Comparison of ENCODE assay signal across 33 cellular contexts in the genomic region with DNA sequence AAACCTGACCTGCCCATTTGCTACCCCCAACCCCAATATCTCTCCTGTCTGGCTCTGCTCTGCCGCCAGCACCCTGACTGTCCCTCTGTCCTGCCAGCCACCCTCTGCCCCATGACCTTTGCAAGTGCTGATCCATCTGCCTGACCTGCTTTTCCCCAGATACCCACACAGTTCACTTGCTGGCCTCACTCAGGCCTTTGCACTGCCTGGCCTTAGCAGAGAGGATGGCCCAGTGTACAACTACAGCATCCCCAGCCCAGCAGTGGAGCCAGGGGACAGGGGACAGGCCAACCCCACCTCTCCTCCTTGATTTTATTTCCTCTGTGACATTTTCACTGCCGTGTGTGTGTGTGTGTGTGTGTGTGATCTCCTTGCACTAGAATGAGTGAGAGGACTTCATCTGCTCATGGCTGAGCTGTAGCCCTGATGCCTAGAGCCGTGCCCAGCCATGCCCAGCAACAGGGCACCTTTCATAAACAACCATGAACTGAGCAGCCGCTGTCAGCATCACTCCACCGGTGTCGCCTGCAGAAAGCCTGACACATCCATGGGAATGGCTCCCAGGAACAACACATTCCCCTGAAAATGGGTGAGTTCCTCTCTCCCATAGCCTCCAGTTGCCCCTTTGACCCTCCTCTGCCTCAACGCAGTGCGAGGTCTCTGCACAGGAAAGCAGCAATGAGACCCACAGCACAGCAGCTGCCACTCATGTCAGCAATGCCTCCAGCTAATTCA. TPM values are rescaled to one million over a fixed set of nuclear protein-coding genes. Genes with fewer than 3 reads are reported as not detected.
DNase-seq lines count a peak whose midpoint lies in the region; ATAC-seq and TF ChIP-seq lines count a peak whose summit lies in the region.
"Had no signal": no experiment of that assay in that cellular context is flagged by ENCODE, and none has a peak within 500 bp of the region (broad histone marks: within the 10 kb centered on the region; RNA-seq: fewer than 3 reads in every experiment).

No MANE protein-coding gene starts in this region.

- no peaks in the 10 kb centered on the region for H3K36me3 ChIP-seq in neuronal stem cell (replicated peaks in 1 of 2; ENCODE audit: control insufficient read depth in 2 of 2, insufficient read depth in 2 of 2, low read length in 2 of 2)
- no peaks in the 10 kb centered on the region for H3K36me3 ChIP-seq in upper lobe of right lung

- no peak overlapping the region for H3K4me2 ChIP-seq in neuronal stem cell (ENCODE audit: insufficient read depth, low read length, poor library complexity, severe bottlenecking)

- peak overlapping the region; percentile 38 for H3K18ac ChIP-seq in neuronal stem cell (ENCODE audit: low read length)

- no peak overlapping the region for H2AK5ac ChIP-seq in neuronal stem cell (ENCODE audit: low read depth, low read length)

- no peak for TF ChIP-seq CTCF in brain (conservative IDR thresholded peaks at IDR 0.05)
- no peak for TF ChIP-seq CTCF in upper lobe of right lung (IDR thresholded peaks at IDR 0.05)

- no peak overlapping the region for H3K4ac ChIP-seq in neuronal stem cell (ENCODE audit: low read length)

- H2BK12ac ChIP-seq in neuronal stem cell (ENCODE audit: low read length) = no peak overlapping the region

- H2BK5ac ChIP-seq in neuronal stem cell (ENCODE audit: low read length) = peak overlapping the region; percentile 53

- H3K79me1 ChIP-seq in neuronal stem cell (ENCODE audit: low read depth, low read length) = peaks cover 2% of the 10 kb centered on the region

- in situ Hi-C loops in KBM-7 (cut with MboI; ENCODE audit: low pct_unique_long_range_greater_than_20kb, low sequenced_read_pairs) = no loop called here

- H3K4me1 Mint-ChIP-seq in brain = peaks cover 18% of the 10 kb centered on the region
- H3K4me1 Mint-ChIP-seq: natural killer cell had no signal

- H3K14ac ChIP-seq in neuronal stem cell (ENCODE audit: low read length) = peak overlapping the region; percentile 82

- H3K27me3 Mint-ChIP-seq in brain = peaks cover 19% of the 10 kb centered on the region

- H3K27me3 ChIP-seq in neuronal stem cell (ENCODE audit: control insufficient read depth in 3 of 3, insufficient read depth in 3 of 3, low read depth in 1 of 3, low read length in 3 of 3) (peaks cover 0 to 20% (median 0%) of the 10 kb centered on the region in 3 experiments), upper lobe of right lung (peaks cover 6% of the 10 kb centered on the region)

- H4K8ac ChIP-seq in neuronal stem cell (ENCODE audit: low read depth, low read length) = peak overlapping the region; percentile 43

- H3K4me3 ChIP-seq in neuronal stem cell (ENCODE audit: low read length in 2 of 2) (peak overlapping the region in 1 of 2 donors; percentile 15), upper lobe of right lung (no peak overlapping the region)
- H3K4me3 ChIP-seq: lung, mucosa of descending colon had no signal

- H3K4me1 ChIP-seq in neuronal stem cell (ENCODE audit: control insufficient read depth in 2 of 2, insufficient read depth in 1 of 2, low read depth in 1 of 2, low read length in 2 of 2) = no peaks in the 10 kb centered on the region
- no peaks in the 10 kb centered on the region for H3K4me1 ChIP-seq in upper lobe of right lung

- peaks cover 2 to 11% (median 9%) of the 10 kb centered on the region in 5 experiments for H3K9me3 Mint-ChIP-seq in brain
- H3K9me3 Mint-ChIP-seq: activated T-cell treated with anti-CD3 and anti-CD28 coated beads, Interleukin-2, amount 50 U/mL, for 4 hours; natural killer cell; stimulated activated naive CD8-positive, alpha-beta T cell treated with anti-CD3 and anti-CD28 coated beads, Interleukin-15, Interleukin-2, amounts not matched to agents 100 ng/mL and 50 ng/mL, for 24 hours had no signal

- H3K23ac ChIP-seq in neuronal stem cell (ENCODE audit: low read depth, low read length, poor library complexity) = no peak overlapping the region

- DNase-seq in NCI-H1694 treated with DMSO at 0.1 percent for 48 hours (lab: John Stamatoyannopoulos, UW) = peak; percentile 16
- DNase-seq in NCI-H1694 (lab: John Stamatoyannopoulos, UW) = no peak
- no peak for DNase-seq in neuronal stem cell (ENCODE audit: low spot score)
- DNase-seq in upper lobe of right lung = peak; percentile 47
- no peak for DNase-seq in H4 (ENCODE audit: low spot score)
- no peak for DNase-seq in KBM-7
- DNase-seq in anterior cingulate cortex (lab: John Stamatoyannopoulos, UW) = no peak
- DNase-seq: activated CD4-positive, alpha-beta T cell treated with anti-CD3 and anti-CD28 coated beads for 48 hours; activated naive CD4-positive, alpha-beta T cell treated with Interleukin-2 at 50 U/mL for 16 hours; activated T-cell treated with anti-CD3 and anti-CD28 coated beads, Interleukin-2, amount 50 U/mL, for 4 hours; cerebellar nuclear complex; COR-L47; DMS53; IMR-90; mucosa of descending colon; MV-4-11; natural killer cell; NCI-H1436; NCI-H345; small intestine; T1000 had no signal

- no peak overlapping the region for H3K4me3 Mint-ChIP-seq in brain
- H3K4me3 Mint-ChIP-seq: activated T-cell treated with anti-CD3 and anti-CD28 coated beads, Interleukin-2, amount 50 U/mL, for 4 hours; natural killer cell; stimulated activated naive CD8-positive, alpha-beta T cell treated with anti-CD3 and anti-CD28 coated beads, Interleukin-15, Interleukin-2, amounts not matched to agents 100 ng/mL and 50 ng/mL, for 24 hours had no signal

- H2BK120ac ChIP-seq in neuronal stem cell (ENCODE audit: low read depth, low read length) = no peak overlapping the region

- H2AFZ ChIP-seq in neuronal stem cell (ENCODE audit: low read length) = no peak overlapping the region

- no peak for ATAC-seq in upper lobe of right lung
- ATAC-seq: activated T-cell treated with anti-CD3 and anti-CD28 coated beads, Interleukin-2, amount 50 U/mL, for 4 hours; HCT116; mucosa of descending colon; natural killer cell had no signal

- H3K9ac ChIP-seq in neuronal stem cell (ENCODE audit: low read depth, low read length, poor library complexity) = peak overlapping the region; percentile 4

- H3K9me3 ChIP-seq in neuronal stem cell (replicated peaks in 1 of 2; ENCODE audit: control insufficient read depth in 2 of 2, insufficient read depth in 1 of 2, low read depth in 1 of 2, low read length in 2 of 2) (no peaks in the 10 kb centered on the region), upper lobe of right lung (no peaks in the 10 kb centered on the region)
- H3K9me3 ChIP-seq: mucosa of descending colon had no signal

- peak overlapping the region; percentile 30 for H2BK15ac ChIP-seq in neuronal stem cell (ENCODE audit: low read length)

- no peak overlapping the region for H3K27ac ChIP-seq in neuronal stem cell (replicated peaks; ENCODE audit: low read length)
- H3K27ac ChIP-seq in upper lobe of right lung = no peak overlapping the region
- H3K27ac ChIP-seq: 22Rv1, C4-2B, VCaP had no signal

- peak overlapping the region in 3 of 5 experiments; percentile 49 to 77 (median 50) for H3K27ac Mint-ChIP-seq in brain
- H3K27ac Mint-ChIP-seq: natural killer cell; stimulated activated naive CD8-positive, alpha-beta T cell treated with anti-CD3 and anti-CD28 coated beads, Interleukin-15, Interleukin-2, amounts not matched to agents 100 ng/mL and 50 ng/mL, for 24 hours had no signal

- no CpG with 5 or more reads among the region's 8 CpGs for WGBS in neuronal stem cell (ENCODE audit: extremely low coverage in 2 of 2, insufficient read length in 2 of 2, insufficient replicate concordance in 1 of 2), 2 donors

- intact Hi-C loops in upper lobe of right lung (cut with DNase I) = no loop called here

- H3K36me3 Mint-ChIP-seq in brain = no peaks in the 10 kb centered on the region
- H3K36me3 Mint-ChIP-seq: natural killer cell had no signal

- no peak overlapping the region for H4K91ac ChIP-seq in neuronal stem cell (ENCODE audit: low read depth, low read length, poor library complexity)

RNA-seq across cellular contexts. Expression of gene RBFOX3, which starts 36.0 kb away (rescaled TPM):
- polyA plus RNA-seq in brain (ENCODE audit: insufficient read depth, low read depth, low replicate concordance) = 32.9 TPM
- polyA plus RNA-seq in neuronal stem cell (2013, experiment 1 of 2) = 13.0 TPM
- 12.5 TPM for polyA plus RNA-seq in neuronal stem cell (2013, experiment 2 of 2)
- not detected for total RNA-seq in upper lobe of right lung
- total RNA-seq in H4 (2014; rRNA removed; shearing (Covaris generic)) = 0.10 TPM in 1 of 2 replicates, not detected in the other
- total RNA-seq: activated CD8-positive, alpha-beta memory T cell treated with anti-CD3 and anti-CD28 coated beads for 36 hours; activated T-cell treated with anti-CD3 and anti-CD28 coated beads, Interleukin-2, amount 50 U/mL, for 4 hours; dermis microvascular lymphatic vessel endothelial cell; IMR-90; kidney epithelial cell; osteoblast; renal cortical epithelial cell had no signal

Comparison
In these comparisons a context has a peak if more than half of its experiments do, and no peak if none do; other contexts are left out.
1. DNase-seq: peak in NCI-H1694 treated with DMSO at 0.1 percent for 48 hours (single experiment) and upper lobe of right lung (single experiment); none in NCI-H1694 (single experiment), neuronal stem cell (single experiment), H4 (single experiment), KBM-7 (single experiment) and anterior cingulate cortex (0 of 58).